1 cellular context compared by ENCODE assay signal in the genomic region with DNA sequence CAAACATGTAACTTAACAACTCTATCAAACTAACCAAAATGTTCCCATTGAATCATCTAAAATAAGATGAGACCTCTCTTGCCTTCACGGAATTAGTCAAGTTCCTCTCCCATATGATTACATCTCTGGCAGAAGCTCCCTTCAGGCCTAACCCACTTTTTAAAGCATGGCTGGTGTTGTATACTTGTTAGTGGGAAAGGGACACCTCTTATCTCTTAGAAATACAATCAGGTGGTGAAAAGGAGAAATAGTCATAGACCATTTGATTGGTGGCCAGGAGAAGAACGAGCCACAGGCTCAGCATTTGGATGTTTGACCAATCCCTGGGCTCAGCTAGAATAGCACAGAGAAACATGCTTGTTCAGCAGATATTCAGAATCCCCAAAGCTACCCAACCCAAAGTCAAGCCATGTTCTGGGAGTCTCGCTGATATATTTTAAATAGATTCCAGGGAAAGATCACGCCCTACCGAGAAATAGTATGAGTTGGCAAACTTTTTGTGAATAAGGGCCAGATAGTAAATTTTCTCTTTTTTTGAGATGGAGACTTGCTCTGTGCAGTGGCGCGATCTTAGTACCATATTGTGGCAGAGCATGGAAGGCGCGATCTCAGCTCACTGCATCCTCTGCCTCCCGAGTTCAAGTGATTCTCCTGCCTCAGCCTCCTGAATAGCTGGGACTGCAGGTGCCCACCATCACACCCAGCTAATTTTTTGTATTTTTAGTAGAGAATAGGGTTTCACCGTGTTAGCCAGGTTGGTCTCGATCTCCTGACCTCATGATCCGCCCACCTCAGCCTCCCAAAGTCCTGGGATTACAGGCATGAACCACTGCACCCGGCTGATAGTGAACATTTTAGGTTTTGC.
TF ChIP-seq lines count a peak whose summit lies in the region.

No MANE protein-coding gene starts in this region.

TF ChIP-seq in K562, 482 proteins besides CTCF, POLR2A, EP300 and RAD21 (continued from another document and continues in another):
- TF ChIP-seq, protein P1, sequence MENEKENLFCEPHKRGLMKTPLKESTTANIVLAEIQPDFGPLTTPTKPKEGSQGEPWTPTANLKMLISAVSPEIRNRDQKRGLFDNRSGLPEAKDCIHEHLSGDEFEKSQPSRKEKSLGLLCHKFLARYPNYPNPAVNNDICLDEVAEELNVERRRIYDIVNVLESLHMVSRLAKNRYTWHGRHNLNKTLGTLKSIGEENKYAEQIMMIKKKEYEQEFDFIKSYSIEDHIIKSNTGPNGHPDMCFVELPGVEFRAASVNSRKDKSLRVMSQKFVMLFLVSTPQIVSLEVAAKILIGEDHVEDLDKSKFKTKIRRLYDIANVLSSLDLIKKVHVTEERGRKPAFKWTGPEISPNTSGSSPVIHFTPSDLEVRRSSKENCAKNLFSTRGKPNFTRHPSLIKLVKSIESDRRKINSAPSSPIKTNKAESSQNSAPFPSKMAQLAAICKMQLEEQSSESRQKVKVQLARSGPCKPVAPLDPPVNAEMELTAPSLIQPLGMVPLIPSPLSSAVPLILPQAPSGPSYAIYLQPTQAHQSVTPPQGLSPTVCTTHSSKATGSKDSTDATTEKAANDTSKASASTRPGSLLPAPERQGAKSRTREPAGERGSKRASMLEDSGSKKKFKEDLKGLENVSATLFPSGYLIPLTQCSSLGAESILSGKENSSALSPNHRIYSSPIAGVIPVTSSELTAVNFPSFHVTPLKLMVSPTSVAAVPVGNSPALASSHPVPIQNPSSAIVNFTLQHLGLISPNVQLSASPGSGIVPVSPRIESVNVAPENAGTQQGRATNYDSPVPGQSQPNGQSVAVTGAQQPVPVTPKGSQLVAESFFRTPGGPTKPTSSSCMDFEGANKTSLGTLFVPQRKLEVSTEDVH (IDR thresholded peaks at IDR 0.05; ENCODE audit: low read depth, partially characterized antibody): no peak
- TF ChIP-seq CSDE1 (IDR thresholded peaks at IDR 0.05): no peak
- TF ChIP-seq CBX2 (IDR thresholded peaks at IDR 0.05; ENCODE audit: insufficient read depth, low read length, poor library complexity, severe bottlenecking): no peak
- TF ChIP-seq RCOR1 (IDR thresholded peaks at IDR 0.05; ENCODE audit: borderline replicate concordance in 1 of 2, low read depth in 2 of 2, low read length in 2 of 2): peak in 1 of 2 experiments; percentile 41; a peak in 1 of 4 replicates
- no peak for TF ChIP-seq KHSRP (IDR thresholded peaks at IDR 0.05)
- TF ChIP-seq RBM25 (IDR thresholded peaks at IDR 0.05; ENCODE audit: low read depth, low read length, severe bottlenecking): no peak
- no peak for TF ChIP-seq ZNF668 (CRISPR knock-in tag; IDR thresholded peaks at IDR 0.05)
- 0 out of 2 replicates have a peak, but pooled peaks have one; percentile 10 for TF ChIP-seq NCOR1 (IDR thresholded peaks at IDR 0.05)
- TF ChIP-seq RUNX1 (IDR thresholded peaks at IDR 0.05; ENCODE audit: low read depth): no peak
- TF ChIP-seq GTF2B (IDR thresholded peaks at IDR 0.05; ENCODE audit: extremely low read depth, insufficient read length): no peak
- no peak for TF ChIP-seq TGIF2 (CRISPR knock-in tag; IDR thresholded peaks at IDR 0.05)
- TF ChIP-seq HBP1 (CRISPR knock-in tag; IDR thresholded peaks at IDR 0.05): no peak
- peak; percentile 85; the same call in 1 of the 2 replicates for TF ChIP-seq CC2D1A (IDR thresholded peaks at IDR 0.05)
- no peak for TF ChIP-seq NELFE (IDR thresholded peaks at IDR 0.05; ENCODE audit: insufficient read depth, insufficient read length)
- TF ChIP-seq MAZ (CRISPR knock-in tag; conservative IDR thresholded peaks at IDR 0.05 in 1 of 2, IDR thresholded peaks at IDR 0.05 in 1 of 2): no peak
- TF ChIP-seq L3MBTL2 (IDR thresholded peaks at IDR 0.05): no peak
- no peak for TF ChIP-seq CREB1 (IDR thresholded peaks at IDR 0.05)
- TF ChIP-seq CREB1 (CRISPR knock-in tag; IDR thresholded peaks at IDR 0.05): no peak
- TF ChIP-seq ZNF408 (CRISPR knock-in tag; IDR thresholded peaks at IDR 0.05; ENCODE audit: low read depth): no peak
- TF ChIP-seq CHAMP1 (IDR thresholded peaks at IDR 0.05): no peak
- no peak for TF ChIP-seq TCF7 (IDR thresholded peaks at IDR 0.05; ENCODE audit: borderline replicate concordance)
- peak; percentile 54; the same call in 1 of the 2 replicates for TF ChIP-seq NFE2 (IDR thresholded peaks at IDR 0.05; ENCODE audit: low read depth)
- TF ChIP-seq SAFB2 (IDR thresholded peaks at IDR 0.05; ENCODE audit: borderline replicate concordance, low read depth, low read length, severe bottlenecking): no peak
- no peak for TF ChIP-seq ZNF518B (CRISPR knock-in tag; IDR thresholded peaks at IDR 0.05)
- no peak for TF ChIP-seq THRAP3 (IDR thresholded peaks at IDR 0.05; ENCODE audit: borderline replicate concordance)
- no peak for TF ChIP-seq NEUROD1 (IDR thresholded peaks at IDR 0.05; ENCODE audit: borderline replicate concordance, low read depth, low read length, partially characterized antibody)
- no peak for TF ChIP-seq NCOA4 (IDR thresholded peaks at IDR 0.05; ENCODE audit: partially characterized antibody)
- TF ChIP-seq E4F1 (CRISPR knock-in tag; IDR thresholded peaks at IDR 0.05; ENCODE audit: borderline replicate concordance): no peak
- no peak for TF ChIP-seq ARID3A (IDR thresholded peaks at IDR 0.05; ENCODE audit: borderline replicate concordance, low read depth, low read length)
- peak; percentile 42 for TF ChIP-seq HMGN3 (IDR thresholded peaks at IDR 0.05; ENCODE audit: borderline replicate concordance, extremely low read depth, insufficient read length, low read depth, low read length)
- no peak for TF ChIP-seq KLF13 (tag; IDR thresholded peaks at IDR 0.05; ENCODE audit: borderline replicate concordance, low read depth)
- TF ChIP-seq BACH1 (tag; IDR thresholded peaks at IDR 0.05): no peak; the same call in 1 of the 2 replicates
- peak; percentile 15; the same call in 1 of the 2 replicates for TF ChIP-seq ZKSCAN8 (CRISPR knock-in tag; IDR thresholded peaks at IDR 0.05)
- no peak for TF ChIP-seq ZNF165 (CRISPR knock-in tag; IDR thresholded peaks at IDR 0.05; ENCODE audit: borderline replicate concordance)
- TF ChIP-seq HNRNPL (IDR thresholded peaks at IDR 0.05; ENCODE audit: low read depth, low read length): no peak
- no peak for TF ChIP-seq HEY1 (CRISPR knock-in tag; IDR thresholded peaks at IDR 0.05; ENCODE audit: borderline replicate concordance)
- no peak for TF ChIP-seq KLF10 (CRISPR knock-in tag; IDR thresholded peaks at IDR 0.05)
- TF ChIP-seq STAG1 (CRISPR knock-in tag; IDR thresholded peaks at IDR 0.05; ENCODE audit: borderline replicate concordance): no peak
- no peak for TF ChIP-seq FOS (IDR thresholded peaks at IDR 0.05; ENCODE audit: extremely low read depth, insufficient read length)
- no peak for TF ChIP-seq ZHX1 (conservative IDR thresholded peaks at IDR 0.05; ENCODE audit: low read length)
